1 cellular context compared by ENCODE assay signal in genomic region chr9:107240260-107240659, GRCh38.
TF ChIP-seq lines count a peak whose summit lies in the region.

No MANE protein-coding gene starts in this region.

TF ChIP-seq in GM23338, 12 proteins besides CTCF, POLR2A, EP300 and RAD21 (continued from another document):
- TF ChIP-seq ZNF331 (CRISPR knock-in tag; IDR thresholded peaks at IDR 0.05; ENCODE audit: low read depth) (no peak), NANOG (IDR thresholded peaks at IDR 0.05; ENCODE audit: borderline replicate concordance) (no peak), ETS1 (IDR thresholded peaks at IDR 0.05) (no peak), ZNF114 (CRISPR knock-in tag; IDR thresholded peaks at IDR 0.05) (no peak), STAT1 (IDR thresholded peaks at IDR 0.05; ENCODE audit: unreplicated experiment) (no peak), JUNB (IDR thresholded peaks at IDR 0.05; ENCODE audit: unreplicated experiment) (no peak), ZNF462 (CRISPR knock-in tag; IDR thresholded peaks at IDR 0.05) (no peak), REST (IDR thresholded peaks at IDR 0.05; ENCODE audit: unreplicated experiment) (no peak), POLR2AphosphoS5 (IDR thresholded peaks at IDR 0.05; ENCODE audit: low read depth) (no peak), EZH2 (IDR thresholded peaks at IDR 0.05; ENCODE audit: low read depth, unreplicated experiment) (no peak)
TF ChIP-seq in GM23338: peak in this region for 0.
